Comparison of ENCODE assay signal across 20 cellular contexts in the genomic region with DNA sequence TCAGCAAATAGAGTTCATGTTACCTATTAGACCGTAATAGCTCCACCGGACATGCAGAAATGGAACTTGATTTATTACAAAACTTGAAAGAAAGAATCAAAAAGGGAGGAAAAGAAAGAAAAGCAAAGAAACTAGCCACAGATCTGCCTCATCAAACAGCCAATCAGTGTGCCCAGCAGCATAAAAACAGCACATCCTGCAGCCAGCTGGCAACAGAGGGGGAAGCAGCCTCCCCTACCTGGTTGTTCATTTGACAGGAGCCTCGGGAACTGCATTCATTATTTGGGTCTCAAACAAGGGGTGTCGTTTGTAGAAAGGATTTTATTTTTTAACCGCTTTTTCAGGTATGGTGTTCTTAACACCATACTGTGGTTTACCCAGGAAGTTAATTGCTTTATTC.
DNase-seq lines count a peak whose midpoint lies in the region; ATAC-seq, FAIRE-seq and TF ChIP-seq lines count a peak whose summit lies in the region.
"Had no signal": no experiment of that assay in that cellular context is flagged by ENCODE, and none has a peak within 500 bp of the region (broad histone marks: within the 10 kb centered on the region; RNA-seq: fewer than 3 reads in every experiment).

No MANE protein-coding gene starts in this region.

- H3K4me1 ChIP-seq in SK-N-SH (ENCODE audit: control insufficient read depth in 1 of 2, insufficient read depth in 2 of 2, low read depth in 1 of 2, low read length in 1 of 2) (peaks cover 15 to 23% of the 10 kb centered on the region in 2 experiments), GM23338 (ENCODE audit: insufficient read depth) (peaks cover 12% of the 10 kb centered on the region), astrocyte (ENCODE audit: insufficient read depth, low read length) (peaks cover 7% of the 10 kb centered on the region), parathyroid adenoma (peaks cover 20% of the 10 kb centered on the region)
- H3K4me1 ChIP-seq: BLaER1 had no signal

- H3K36me3 Mint-ChIP-seq in GM23338 (ENCODE audit: low read depth) (no peaks in the 10 kb centered on the region), astrocyte (ENCODE audit: low read depth, unreplicated experiment) (peaks cover 5% of the 10 kb centered on the region)
- H3K36me3 Mint-ChIP-seq: CD8-positive, alpha-beta T cell had no signal

- H3K4me2 ChIP-seq in SK-N-SH (no peak overlapping the region), GM23338 (no peak overlapping the region), astrocyte (ENCODE audit: low read length) (no peak overlapping the region), parathyroid adenoma (ENCODE audit: low read length) (no peak overlapping the region)
- H3K4me2 ChIP-seq: BLaER1 had no signal

- WGBS in SK-N-SH (ENCODE audit: low lambda C conversion rate), result 95% methylated on average over 5 of the region's 5 CpGs

- H3K9me3 ChIP-seq in SK-N-SH (no peaks in the 10 kb centered on the region), astrocyte (ENCODE audit: insufficient read depth, low read depth, low read length) (no peaks in the 10 kb centered on the region), parathyroid adenoma (ENCODE audit: control insufficient read depth, low read length) (no peaks in the 10 kb centered on the region)
- H3K9me3 ChIP-seq: BLaER1 had no signal

- CTCF ChIA-PET in SK-N-SH (lab: Yijun Ruan, JAX), result interaction anchor here (0.8 kb wide), 1 partner anchor 139 kb away, joined by 3 read pairs; no protein-coding TSS in a partner anchor

- no peak for TF ChIP-seq EP300 in SK-N-SH (IDR thresholded peaks at IDR 0.05; ENCODE audit: borderline replicate concordance in 1 of 2, low read depth in 1 of 2, low read length in 1 of 2)

- ATAC-seq in SK-N-SH treated with all-trans-retinoic acid at 6 μM for 48 hours, result no peak
- ATAC-seq in GM23338, result peak; percentile 10; the same call in 1 of the 3 replicates
- ATAC-seq: CD8-positive, alpha-beta T cell; PC-3 had no signal

- H3K9me3 Mint-ChIP-seq in GM23338, result no peaks in the 10 kb centered on the region; the same call in 2 of the 3 replicates
- no peaks in the 10 kb centered on the region for H3K9me3 Mint-ChIP-seq in astrocyte (ENCODE audit: unreplicated experiment)
- H3K9me3 Mint-ChIP-seq: CD8-positive, alpha-beta T cell; HFFc6 had no signal

- FAIRE-seq in astrocyte (lab: Jason Lieb, UNC), result no peak
- FAIRE-seq: A204.1, H54 had no signal

- H3K27me3 ChIP-seq in SK-N-SH (ENCODE audit: insufficient read depth) (no peaks in the 10 kb centered on the region), GM23338 (ENCODE audit: insufficient read depth) (no peaks in the 10 kb centered on the region), astrocyte (ENCODE audit: insufficient read depth, low read length) (peaks cover 3% of the 10 kb centered on the region), parathyroid adenoma (ENCODE audit: control insufficient read depth, insufficient read depth, low read length) (no peaks in the 10 kb centered on the region)
- H3K27me3 ChIP-seq: BLaER1 had no signal

- peak; percentile 39 for DNase-seq in SK-N-SH
- no peak for DNase-seq in GM23338 (ENCODE audit: low spot score)
- DNase-seq in astrocyte (ENCODE audit: low read depth), result no peak
- DNase-seq in GOT3 (lab: John Stamatoyannopoulos, UW), result no peak
- DNase-seq in NCI-H345 treated with DMSO at 0.1 percent for 48 hours (lab: John Stamatoyannopoulos, UW; ENCODE audit: unreplicated experiment), result no peak
- DNase-seq: Calu3; CD8-positive, alpha-beta T cell; HFFc6; KG1; NCI-H1417; NCI-H187 treated with DMSO at 0.1 percent for 48 hours; NCI-H226; PC-3; SIG-M5 had no signal

- POLR2A ChIA-PET in SK-N-SH (lab: Yijun Ruan, JAX), result no interaction called here

- H3K27ac Mint-ChIP-seq in GM23338, result no peak overlapping the region
- no peak overlapping the region for H3K27ac Mint-ChIP-seq in astrocyte (ENCODE audit: unreplicated experiment)
- H3K27ac Mint-ChIP-seq: CD8-positive, alpha-beta T cell; HFFc6 had no signal

- H3K9ac ChIP-seq in SK-N-SH (no peak overlapping the region), astrocyte (ENCODE audit: low read length) (no peak overlapping the region), parathyroid adenoma (no peak overlapping the region)
- H3K9ac ChIP-seq: BLaER1 had no signal

- no peak overlapping the region for H2AFZ ChIP-seq in SK-N-SH (ENCODE audit: low read depth)
- H2AFZ ChIP-seq in GM23338, result no peak overlapping the region
- H2AFZ ChIP-seq in astrocyte (ENCODE audit: low read depth, low read length), result no peak overlapping the region
- peak overlapping the region; percentile 27 for H2AFZ ChIP-seq in parathyroid adenoma

- peaks cover 8% of the 10 kb centered on the region for H3F3A ChIP-seq in SK-N-SH (replicated peaks; ENCODE audit: insufficient read depth)
- H3F3A ChIP-seq in GM23338 (replicated peaks; ENCODE audit: low read depth), result no peaks in the 10 kb centered on the region

- H4K20me1 ChIP-seq in SK-N-SH (ENCODE audit: insufficient read depth) (peaks cover 18% of the 10 kb centered on the region), GM23338 (replicated peaks; ENCODE audit: insufficient read depth) (no peaks in the 10 kb centered on the region; the same call in 1 of the 2 replicates), astrocyte (ENCODE audit: insufficient read depth, low read length) (peaks cover 6% of the 10 kb centered on the region)
- H4K20me1 ChIP-seq: BLaER1 had no signal

- H3K4me1 Mint-ChIP-seq in GM23338, result peaks cover 47% of the 10 kb centered on the region
- peaks cover 46% of the 10 kb centered on the region for H3K4me1 Mint-ChIP-seq in astrocyte (ENCODE audit: low read depth, unreplicated experiment)

- H3K36me3 ChIP-seq in SK-N-SH (replicated peaks in 1 of 2; ENCODE audit: control insufficient read depth in 1 of 2, insufficient read depth in 2 of 2, low read length in 1 of 2) (peaks cover 0 to 4% of the 10 kb centered on the region in 2 experiments), GM23338 (ENCODE audit: insufficient read depth) (no peaks in the 10 kb centered on the region), astrocyte (ENCODE audit: insufficient read depth, low read length) (no peaks in the 10 kb centered on the region), parathyroid adenoma (ENCODE audit: control insufficient read depth, insufficient read depth, low read length) (no peaks in the 10 kb centered on the region)
- H3K36me3 ChIP-seq: BLaER1 had no signal

- peaks cover 3% of the 10 kb centered on the region; the same call in 1 of the 2 replicates for H3K79me2 ChIP-seq in SK-N-SH (ENCODE audit: insufficient read depth)
- no peaks in the 10 kb centered on the region for H3K79me2 ChIP-seq in GM23338 (replicated peaks; ENCODE audit: insufficient read depth)
- H3K79me2 ChIP-seq in astrocyte (ENCODE audit: insufficient read depth, low read length), result no peaks in the 10 kb centered on the region
- no peaks in the 10 kb centered on the region for H3K79me2 ChIP-seq in parathyroid adenoma

- peaks cover 2% of the 10 kb centered on the region for H3K27me3 Mint-ChIP-seq in GM23338 (ENCODE audit: insufficient read depth, low read depth, poor library complexity)
- H3K27me3 Mint-ChIP-seq in astrocyte (ENCODE audit: low read depth, unreplicated experiment), result no peaks in the 10 kb centered on the region

- H3K4me3 ChIP-seq in SK-N-SH (ENCODE audit: low read depth in 2 of 2, low read length in 1 of 2) (no peak overlapping the region), GM23338 (no peak overlapping the region), astrocyte (ENCODE audit: insufficient read depth, low read depth, low read length) (no peak overlapping the region), parathyroid adenoma (ENCODE audit: low read depth, low read length) (no peak overlapping the region)
- H3K4me3 ChIP-seq: BLaER1 had no signal

- H3K4me3 Mint-ChIP-seq in GM23338 (no peak overlapping the region), astrocyte (ENCODE audit: unreplicated experiment) (peak overlapping the region; percentile 40)
- H3K4me3 Mint-ChIP-seq: CD8-positive, alpha-beta T cell; HFFc6 had no signal

- H3K9me2 ChIP-seq in SK-N-SH, result no peaks in the 10 kb centered on the region
- no peaks in the 10 kb centered on the region for H3K9me2 ChIP-seq in GM23338 (ENCODE audit: insufficient read depth)

- TF ChIP-seq CTCF in SK-N-SH (IDR thresholded peaks at IDR 0.05) (no peak), GM23338 (conservative IDR thresholded peaks at IDR 0.05; ENCODE audit: low read depth in 2 of 2) (no peak), astrocyte (IDR thresholded peaks at IDR 0.05; ENCODE audit: insufficient read depth, low read depth, low read length) (no peak), parathyroid adenoma (IDR thresholded peaks at IDR 0.05) (no peak)

- TF ChIP-seq RAD21 in SK-N-SH (IDR thresholded peaks at IDR 0.05; ENCODE audit: low read length), result no peak

- H3K27ac ChIP-seq in SK-N-SH (ENCODE audit: low read depth in 2 of 2, low read length in 1 of 2) (no peak overlapping the region), GM23338 (ENCODE audit: low read depth) (no peak overlapping the region), astrocyte (ENCODE audit: low read depth, low read length) (no peak overlapping the region), parathyroid adenoma (no peak overlapping the region)
- H3K27ac ChIP-seq: BLaER1, RWPE1 had no signal

TF ChIP-seq in SK-N-SH, 30 proteins besides CTCF, POLR2A, EP300 and RAD21:
- TF ChIP-seq FOSL2 (IDR thresholded peaks at IDR 0.05; ENCODE audit: borderline replicate concordance, low read depth) (no peak), ELF1 (IDR thresholded peaks at IDR 0.05) (no peak)

TF ChIP-seq in SK-N-SH treated with all-trans-retinoic acid at 6 μM for 48 hours, 23 proteins besides CTCF, POLR2A, EP300 and RAD21 (continues in another document):
- TF ChIP-seq ISL1 (CRISPR knock-in tag; IDR thresholded peaks at IDR 0.05) (no peak), OSR1 (CRISPR knock-in tag; IDR thresholded peaks at IDR 0.05) (no peak), ARNTL (CRISPR knock-in tag; IDR thresholded peaks at IDR 0.05; ENCODE audit: borderline replicate concordance, low read depth) (no peak)

TF ChIP-seq in GM23338, 12 proteins besides CTCF, POLR2A, EP300 and RAD21:
- no peak for TF ChIP-seq ZNF114 (CRISPR knock-in tag; IDR thresholded peaks at IDR 0.05)
- no peak for TF ChIP-seq EZH2phosphoT487 (IDR thresholded peaks at IDR 0.05; ENCODE audit: unreplicated experiment)
